ENCODE assay signal across 6 cellular contexts in the genomic region with DNA sequence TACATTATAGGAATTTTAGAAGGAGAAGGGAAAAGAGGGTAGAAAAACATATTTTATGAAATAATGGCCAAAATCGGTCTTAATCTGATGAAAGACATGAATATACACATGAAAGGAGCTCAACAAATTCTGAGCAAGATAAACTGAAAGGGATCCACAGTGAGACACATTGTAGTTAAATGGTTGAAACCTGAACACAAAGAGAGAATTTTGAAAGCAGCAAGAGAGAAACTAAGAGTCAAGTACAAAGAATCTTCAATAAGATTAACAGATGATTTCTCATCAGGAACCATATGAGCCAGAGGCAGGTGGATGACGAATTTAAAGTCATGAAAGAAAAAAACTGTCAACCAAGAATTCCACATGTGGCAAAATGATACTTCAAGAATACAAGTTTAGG.
"Had no signal": no experiment of that assay in that cellular context is flagged by ENCODE, and none has a peak within 500 bp of the region (broad histone marks: within the 10 kb centered on the region; RNA-seq: fewer than 3 reads in every experiment).

No MANE protein-coding gene starts in this region.

- H3K9ac ChIP-seq: GM23248 had no signal

- H3K27ac ChIP-seq: GM23248 had no signal

- H3K9me3 ChIP-seq: HAP-1 had no signal

- FAIRE-seq: HTR-8/SVneo had no signal

- H3K4me3 ChIP-seq: GM23248, HAP-1 had no signal

- H3K36me3 ChIP-seq: HAP-1 had no signal

- ATAC-seq: HCT116 had no signal

- H3K4me1 ChIP-seq: HAP-1 had no signal

- DNase-seq: GM23248, GOT3, H7 had no signal

- H2AFZ ChIP-seq: GM23248 had no signal
